ENCODE assay signal across 19 cellular contexts in the genomic region with DNA sequence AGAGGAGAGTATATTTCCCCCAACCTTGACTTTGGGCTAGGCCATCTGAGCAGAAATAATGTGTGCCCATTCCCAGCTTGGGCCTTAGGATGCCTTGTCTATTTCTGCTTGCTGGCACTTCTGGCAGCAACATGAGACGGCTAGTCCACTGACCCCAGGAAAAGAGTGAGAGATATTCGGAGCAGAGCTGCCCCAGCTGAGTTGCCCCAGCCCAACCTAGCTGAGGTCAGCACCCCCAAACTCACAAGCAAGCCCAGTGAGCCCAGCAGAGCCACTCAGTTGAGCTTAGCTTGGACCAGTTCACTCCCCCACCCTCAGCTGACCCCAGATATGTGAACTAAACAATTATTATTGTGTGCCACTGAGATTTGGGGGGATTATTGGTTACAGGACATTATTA. TPM values are rescaled to one million over a fixed set of nuclear protein-coding genes. Genes with fewer than 3 reads are reported as not detected.
DNase-seq lines count a peak whose midpoint lies in the region; ATAC-seq and TF ChIP-seq lines count a peak whose summit lies in the region.
"Had no signal": no experiment of that assay in that cellular context is flagged by ENCODE, and none has a peak within 500 bp of the region (broad histone marks: within the 10 kb centered on the region; RNA-seq: fewer than 3 reads in every experiment).

No MANE protein-coding gene starts in this region.

- no peaks in the 10 kb centered on the region for H3K9me3 ChIP-seq in endodermal cell (ENCODE audit: control insufficient read depth, low read length)
- H3K9me3 ChIP-seq in uterus, result no peaks in the 10 kb centered on the region

- intact Hi-C loops in cardiac septum (cut with DNase I), result no loop called here
- intact Hi-C loops in Right ventricle myocardium inferior (cut with DNase I), result no loop called here
- intact Hi-C loops in uterus (cut with DNase I; ENCODE audit: low total_unique reads), result no loop called here
- intact Hi-C loops in sciatic nerve (cut with DNase I), result no loop called here

- H3K9me3 Mint-ChIP-seq in endodermal cell, result no peaks in the 10 kb centered on the region
- no peaks in the 10 kb centered on the region for H3K9me3 Mint-ChIP-seq in osteocyte (ENCODE audit: unreplicated experiment)
- H3K9me3 Mint-ChIP-seq: HFFc6 had no signal

- H3K27ac ChIP-seq in endodermal cell (ENCODE audit: low read depth, low read length), result no peak overlapping the region
- H3K27ac ChIP-seq in uterus, result peak overlapping the region; percentile 89 to 95

- H3K27me3 Mint-ChIP-seq in endodermal cell (ENCODE audit: insufficient read depth), result peaks cover 11% of the 10 kb centered on the region
- no peaks in the 10 kb centered on the region for H3K27me3 Mint-ChIP-seq in osteocyte (ENCODE audit: unreplicated experiment)

- H3K36me3 ChIP-seq in endodermal cell (ENCODE audit: control insufficient read depth, insufficient read depth, low read length) (no peaks in the 10 kb centered on the region), uterus (no peaks in the 10 kb centered on the region)

- no peaks in the 10 kb centered on the region for H3K36me3 Mint-ChIP-seq in endodermal cell (ENCODE audit: low read depth)
- H3K36me3 Mint-ChIP-seq in osteocyte (ENCODE audit: unreplicated experiment), result peaks cover 57% of the 10 kb centered on the region

- DNase-seq in cardiac septum (ENCODE audit: low spot score), result peak; percentile 56
- DNase-seq in Right ventricle myocardium inferior (ENCODE audit: missing footprints), result no peak
- peak; percentile 19 for DNase-seq in endodermal cell
- peak; percentile 51 for DNase-seq in osteocyte (ENCODE audit: extremely low spot score, unreplicated experiment)
- DNase-seq in uterus, result peak; percentile 9 to 12
- no peak for DNase-seq in NCI-H2171 (lab: John Stamatoyannopoulos, UW)
- DNase-seq in cerebellar cortex (ENCODE audit: low spot score), result no peak
- no peak for DNase-seq in sciatic nerve (ENCODE audit: low spot score)
- DNase-seq: C1 segment of cervical spinal cord, DMS 273 treated with DMSO at 0.1 percent for 48 hours, GF-D8, HFFc6, KBM-7, MV-4-11, NCI-H1417 treated with DMSO at 0.1 percent for 48 hours, NCI-H1930, NCI-H446, NCI-H69, RPMI8226 had no signal

- H3K4me1 Mint-ChIP-seq in endodermal cell (peaks cover 5% of the 10 kb centered on the region), osteocyte (ENCODE audit: unreplicated experiment) (peaks cover 49% of the 10 kb centered on the region)

- no peak for TF ChIP-seq POLR2A in uterus (IDR thresholded peaks at IDR 0.05)

- H3K4me3 ChIP-seq in endodermal cell (ENCODE audit: low read length) (no peak overlapping the region), uterus (no peak overlapping the region)

- 80 to 100% methylated on average over 1 to 2 of the region's 2 CpGs for WGBS in endodermal cell (ENCODE audit: insufficient coverage in 1 of 2, insufficient read length in 1 of 2), 2 experiments

- H3K4me3 Mint-ChIP-seq in endodermal cell (no peak overlapping the region), osteocyte (ENCODE audit: unreplicated experiment) (no peak overlapping the region)
- H3K4me3 Mint-ChIP-seq: HFFc6 had no signal

- H3K27me3 ChIP-seq in endodermal cell (ENCODE audit: control insufficient read depth, insufficient read depth, low read length, poor library complexity, severe bottlenecking), result peaks cover 4% of the 10 kb centered on the region
- H3K27me3 ChIP-seq in uterus, result no peaks in the 10 kb centered on the region

- peaks cover 4% of the 10 kb centered on the region for H3K4me1 ChIP-seq in endodermal cell (ENCODE audit: control insufficient read depth, insufficient read depth, low read length)
- peaks cover 10 to 26% of the 10 kb centered on the region in 2 donors for H3K4me1 ChIP-seq in uterus

- TF ChIP-seq CTCF in endodermal cell (conservative IDR thresholded peaks at IDR 0.05), result no peak
- no peak for TF ChIP-seq CTCF in osteocyte (IDR thresholded peaks at IDR 0.05)
- no peak for TF ChIP-seq CTCF in uterus (IDR thresholded peaks at IDR 0.05)

- H3K9ac ChIP-seq in endodermal cell (ENCODE audit: extremely low read depth, low read length, poor library complexity, severe bottlenecking), result no peak overlapping the region

- H3K27ac Mint-ChIP-seq in endodermal cell (no peak overlapping the region), osteocyte (ENCODE audit: unreplicated experiment) (no peak overlapping the region)
- H3K27ac Mint-ChIP-seq: HFFc6 had no signal

- ATAC-seq in Right ventricle myocardium inferior (no peak), sciatic nerve (no peak)

RNA-seq across cellular contexts. Expression of a gene that starts 20.2 kb away (rescaled TPM):
- total RNA-seq in cardiac septum, result 9.3 TPM
- 32.6 TPM for total RNA-seq in Right ventricle myocardium inferior
- 1 to 10 TPM in 1 of 2 donors, under 1 TPM in 1; 0.35 to 1.4 TPM for total RNA-seq in endodermal cell
- polyA plus RNA-seq in endodermal cell (2013, experiment 1 of 2), result 1.8 TPM
- 1.3 TPM for polyA plus RNA-seq in endodermal cell (2013, experiment 2 of 2)
- 1,149 and 1,161 TPM in 2 replicates for total RNA-seq in osteocyte
- 100 to 1,000 TPM in 1 of 4 donors, 10 to 100 TPM in 3; 37.3 to 106 (median 61.1) TPM for total RNA-seq in uterus
- total RNA-seq in sciatic nerve, result 10.3 TPM

Comparison
In these comparisons a context has a peak if more than half of its experiments do, and no peak if none do; other contexts are left out.
1. DNase-seq: peak in cardiac septum (single experiment), endodermal cell (single experiment), osteocyte (single experiment) and uterus (2 of 2); none in Right ventricle myocardium inferior (single experiment), NCI-H2171 (single experiment), cerebellar cortex (single experiment) and sciatic nerve (single experiment).
2. RNA of a gene that starts 20.2 kb away (total RNA-seq): 1,149 to 1,161 TPM in osteocyte; 37.3 to 106 TPM in uterus, 32.6 TPM in Right ventricle myocardium inferior (single experiment), 10.3 TPM in sciatic nerve (single experiment), 9.3 TPM in cardiac septum (single experiment) and 0.35 to 1.4 TPM in endodermal cell; every median in the first group is over 10 times any median in the second.